In genomic region chr9:37913480-37914153, GRCh38 we compare ENCODE assay signal across 8 cellular contexts. TPM values are rescaled to one million over a fixed set of nuclear protein-coding genes. Genes with fewer than 3 reads are reported as not detected.
DNase-seq lines count a peak whose midpoint lies in the region; TF ChIP-seq lines count a peak whose summit lies in the region.

No MANE protein-coding gene starts in this region.

- no peak overlapping the region for H3K4me3 ChIP-seq in BJ (ENCODE audit: low read depth, low read length)
- H3K4me3 ChIP-seq in epithelial cell of proximal tubule (ENCODE audit: low read depth, low read length) = no peak overlapping the region

- DNase-seq in BJ (ENCODE audit: low read depth) = no peak
- DNase-seq in GM19240 (ENCODE audit: insufficient read length, low spot score) = peak; percentile 72
- DNase-seq in HS-27A (ENCODE audit: low read depth) = peak; percentile 81
- peak; percentile 78 for DNase-seq in NOMO-1 treated with dmso at 0.1 percent for 144 hours (lab: John Stamatoyannopoulos, UW; ENCODE audit: unreplicated experiment)
- peak; percentile 48 to 91 (median 74) for DNase-seq in activated CD8-positive, alpha-beta memory T cell treated with anti-CD3 and anti-CD28 coated beads for 48 hours (ENCODE audit: low read depth in 2 of 3, low spot score in 2 of 3)
- DNase-seq in epithelial cell of proximal tubule (ENCODE audit: low read depth) = no peak
- peak; percentile 90 for DNase-seq in myocyte (ENCODE audit: low read depth)
- DNase-seq in stimulated activated CD8-positive, alpha-beta memory T cell treated with anti-CD3 and anti-CD28 coated beads, Interleukin-7, amount 100 ng/mL, for 48 hours (ENCODE audit: extremely low read depth in 1 of 2, low read depth in 1 of 2) = peak; percentile 50 to 57

- no peaks in the 10 kb centered on the region for H3K27me3 ChIP-seq in BJ (ENCODE audit: control insufficient read depth, insufficient read depth, low read length)

- CTCF ChIA-PET in BJ (lab: Yijun Ruan, JAX) = interaction anchor here (0.6 to 7.0 kb wide), 63 partner anchors 8 to 548 kb away, joined by 3 to 44 read pairs (median 5); partner anchors contain the start of gene SHB

- peaks cover 12% of the 10 kb centered on the region for H3K36me3 ChIP-seq in BJ (ENCODE audit: control insufficient read depth, insufficient read depth, low read length)

- POLR2A ChIA-PET in BJ (lab: Charles Lee) = interaction anchor here (0.5 kb wide), 1 partner anchor 14 kb away, joined by 25 read pairs; no protein-coding TSS in a partner anchor

- TF ChIP-seq CTCF in BJ (IDR thresholded peaks at IDR 0.05; ENCODE audit: insufficient read depth, low read depth, low read length) = peak; percentile 97
- TF ChIP-seq CTCF in epithelial cell of proximal tubule (conservative IDR thresholded peaks at IDR 0.05; ENCODE audit: low read depth, low read length) = peak; percentile 98

RNA-seq across cellular contexts. Expression of gene SLC25A51, which starts 9.7 kb away (rescaled TPM):
- polyA plus RNA-seq in BJ (2011; rRNA removed) = 15.6 and 24.4 TPM in 2 replicates
- polyA minus RNA-seq in BJ (2011; rRNA and poly(A)+ RNA removed) = 38.2 and 51.5 TPM in 2 replicates
- total RNA-seq in epithelial cell of proximal tubule (24.1 and 30.9 TPM in 2 replicates), myocyte (40.1 and 41.5 TPM in 2 replicates)
- 23.0 TPM for polyA plus RNA-seq in myocyte (2012)

Comparison
In these comparisons a context has a peak if more than half of its experiments do, and no peak if none do; other contexts are left out.
1. DNase-seq: peak in GM19240 (single experiment), HS-27A (single experiment), NOMO-1 treated with dmso at 0.1 percent for 144 hours (single experiment), activated CD8-positive, alpha-beta memory T cell treated with anti-CD3 and anti-CD28 coated beads for 48 hours (3 of 3), myocyte (single experiment) and stimulated activated CD8-positive, alpha-beta memory T cell treated with anti-CD3 and anti-CD28 coated beads, Interleukin-7, amount 100 ng/mL, for 48 hours (2 of 2); none in BJ (single experiment) and epithelial cell of proximal tubule (single experiment).